In genomic region chr15:69854521-69855171, GRCh38 we compare ENCODE assay signal across 17 cellular contexts.
A peak's percentile ranks its signal among the peaks of the same experiment; 100 is the strongest.
DNase-seq lines count a peak whose midpoint lies in the region; TF ChIP-seq lines count a peak whose summit lies in the region.
"Had no signal": no experiment of that assay in that cellular context is flagged by ENCODE, and none has a peak within 500 bp of the region (broad histone marks: within the 10 kb centered on the region; RNA-seq: fewer than 3 reads in every experiment).

No MANE protein-coding gene starts in this region.

- no peak overlapping the region for H2BK15ac ChIP-seq in neuronal stem cell (ENCODE audit: low read length)

- H2BK5ac ChIP-seq in neuronal stem cell (ENCODE audit: low read length), result no peak overlapping the region

- no peaks in the 10 kb centered on the region for H3K9me3 ChIP-seq in neuronal stem cell (replicated peaks in 1 of 2; ENCODE audit: control insufficient read depth in 2 of 2, insufficient read depth in 1 of 2, low read depth in 1 of 2, low read length in 2 of 2)
- no peaks in the 10 kb centered on the region for H3K9me3 ChIP-seq in BE2C
- H3K9me3 ChIP-seq in prostate gland, result no peaks in the 10 kb centered on the region
- H3K9me3 ChIP-seq: left lung had no signal

- no peak overlapping the region for H2AK5ac ChIP-seq in neuronal stem cell (ENCODE audit: low read depth, low read length)

- no peak for TF ChIP-seq CTCF in AG10803 (conservative IDR thresholded peaks at IDR 0.05; ENCODE audit: low read length)
- TF ChIP-seq CTCF in BE2C (IDR thresholded peaks at IDR 0.05; ENCODE audit: low read depth, low read length), result no peak
- TF ChIP-seq CTCF in prostate gland (IDR thresholded peaks at IDR 0.05), result no peak

- intact Hi-C loops in prostate gland (cut with DNase I), result no loop called here

- TF ChIP-seq POLR2A in prostate gland (IDR thresholded peaks at IDR 0.05), result no peak

- WGBS in neuronal stem cell (ENCODE audit: extremely low coverage in 2 of 2, insufficient read length in 2 of 2, insufficient replicate concordance in 1 of 2), 2 donors, result no CpG with 5 or more reads among the region's 11 CpGs
- 88% methylated on average over 11 of the region's 11 CpGs for WGBS in prostate gland

- peak overlapping the region; percentile 69 for H3K18ac ChIP-seq in neuronal stem cell (ENCODE audit: low read length)

- H3K4ac ChIP-seq in neuronal stem cell (ENCODE audit: low read length), result no peak overlapping the region

- no peak overlapping the region for H2BK12ac ChIP-seq in neuronal stem cell (ENCODE audit: low read length)

- H3K27me3 ChIP-seq in neuronal stem cell (ENCODE audit: control insufficient read depth in 3 of 3, insufficient read depth in 3 of 3, low read depth in 1 of 3, low read length in 3 of 3), result peaks cover 0 to 23% (median 0%) of the 10 kb centered on the region in 3 experiments
- H3K27me3 ChIP-seq in BE2C, result no peaks in the 10 kb centered on the region
- no peaks in the 10 kb centered on the region for H3K27me3 ChIP-seq in prostate gland (replicated peaks; ENCODE audit: insufficient read depth)

- no peak overlapping the region for H3K9ac ChIP-seq in neuronal stem cell (ENCODE audit: low read depth, low read length, poor library complexity)

- no peaks in the 10 kb centered on the region for H3K36me3 ChIP-seq in neuronal stem cell (replicated peaks in 1 of 2; ENCODE audit: control insufficient read depth in 2 of 2, insufficient read depth in 2 of 2, low read length in 2 of 2)
- no peaks in the 10 kb centered on the region for H3K36me3 ChIP-seq in BE2C
- no peaks in the 10 kb centered on the region for H3K36me3 ChIP-seq in prostate gland
- H3K36me3 ChIP-seq: left lung had no signal

- H2AFZ ChIP-seq in neuronal stem cell (ENCODE audit: low read length), result no peak overlapping the region

- H3K27ac ChIP-seq in neuronal stem cell (replicated peaks; ENCODE audit: low read length) (no peak overlapping the region), prostate gland (no peak overlapping the region)
- H3K27ac ChIP-seq: left lung had no signal

- H4K8ac ChIP-seq in neuronal stem cell (ENCODE audit: low read depth, low read length), result no peak overlapping the region

- no peaks in the 10 kb centered on the region for H3K79me1 ChIP-seq in neuronal stem cell (ENCODE audit: low read depth, low read length)

- no peak overlapping the region for H4K91ac ChIP-seq in neuronal stem cell (ENCODE audit: low read depth, low read length, poor library complexity)

- no peak overlapping the region for H3K4me2 ChIP-seq in neuronal stem cell (ENCODE audit: insufficient read depth, low read length, poor library complexity, severe bottlenecking)

- peak; percentile 85 for DNase-seq in AG10803 (ENCODE audit: low read depth)
- peak; percentile 89 for DNase-seq in M059J (ENCODE audit: low read depth)
- peak; percentile 2 to 4 for DNase-seq in dermis microvascular lymphatic vessel endothelial cell (ENCODE audit: low read depth in 2 of 2)
- DNase-seq in neuronal stem cell (ENCODE audit: low spot score), result no peak
- DNase-seq in NCI-H1417 (lab: John Stamatoyannopoulos, UW), result no peak
- DNase-seq in BE2C, result no peak
- DNase-seq in NCI-H82 (lab: John Stamatoyannopoulos, UW), result no peak
- no peak for DNase-seq in prostate gland (ENCODE audit: low spot score)
- DNase-seq: activated CD8-positive, alpha-beta T cell treated with anti-CD3 and anti-CD28 coated beads, Interleukin-2, amount 10 ng/mL, durations not matched to agents 7 days and 5 days; activated naive CD4-positive, alpha-beta T cell treated with Interleukin-2 at 50 U/mL for 16 hours; CD4-positive, alpha-beta memory T cell; glutamatergic neuron; left lung; OCI-M1; stimulated activated CD4-positive, alpha-beta T cell treated with anti-CD3 and anti-CD28 coated beads, Interleukin-15, amount 100 ng/mL, for 24 hours; stimulated activated CD8-positive, alpha-beta memory T cell treated with anti-CD3 and anti-CD28 coated beads, Interleukin-4, amount 100 ng/mL, for 48 hours; T1000 had no signal

- H3K23ac ChIP-seq in neuronal stem cell (ENCODE audit: low read depth, low read length, poor library complexity), result no peak overlapping the region

- no peak overlapping the region for H3K14ac ChIP-seq in neuronal stem cell (ENCODE audit: low read length)

- no peak overlapping the region for H3K4me3 ChIP-seq in AG10803 (ENCODE audit: low read length)
- H3K4me3 ChIP-seq in neuronal stem cell (ENCODE audit: low read length in 2 of 2), result no peak overlapping the region
- no peak overlapping the region for H3K4me3 ChIP-seq in BE2C (ENCODE audit: low read depth, low read length)
- no peak overlapping the region for H3K4me3 ChIP-seq in prostate gland
- H3K4me3 ChIP-seq: left lung had no signal

- H3K4me1 ChIP-seq in neuronal stem cell (ENCODE audit: control insufficient read depth in 2 of 2, insufficient read depth in 1 of 2, low read depth in 1 of 2, low read length in 2 of 2) (peaks cover 6 to 25% of the 10 kb centered on the region in 2 donors), BE2C (peaks cover 9% of the 10 kb centered on the region), prostate gland (replicated peaks) (no peaks in the 10 kb centered on the region)
- H3K4me1 ChIP-seq: left lung had no signal

- no peak overlapping the region for H2BK120ac ChIP-seq in neuronal stem cell (ENCODE audit: low read depth, low read length)

Comparison
In these comparisons a context has a peak if more than half of its experiments do, and no peak if none do; other contexts are left out.
1. DNase-seq: peak in AG10803 (single experiment), M059J (single experiment) and dermis microvascular lymphatic vessel endothelial cell (2 of 2); none in neuronal stem cell (single experiment), NCI-H1417 (0 of 3), BE2C (single experiment), NCI-H82 (single experiment) and prostate gland (single experiment).